Comparison of ENCODE assay signal across 13 cellular contexts in the genomic region with DNA sequence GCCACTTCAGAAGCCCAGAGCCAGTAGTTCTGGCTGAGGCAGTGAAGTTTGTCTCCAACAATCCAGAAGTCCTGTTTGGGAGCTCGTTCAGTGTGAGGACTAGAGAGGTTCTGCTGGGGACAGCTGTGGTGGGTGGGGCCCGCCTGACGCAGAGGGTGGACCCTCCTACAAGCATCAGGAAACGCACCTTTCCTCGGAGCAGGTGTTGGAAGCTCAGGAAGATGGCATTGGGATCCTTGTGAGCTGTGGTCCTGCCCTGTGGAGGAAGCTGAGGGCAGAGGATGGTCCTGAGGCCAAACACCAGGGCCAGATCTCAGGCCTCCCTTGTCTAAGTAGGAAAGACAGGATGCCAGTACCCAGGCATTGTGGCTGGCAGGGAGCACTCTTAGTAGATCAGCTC. TPM values are rescaled to one million over a fixed set of nuclear protein-coding genes. Genes with fewer than 3 reads are reported as not detected.
DNase-seq lines count a peak whose midpoint lies in the region; ATAC-seq and TF ChIP-seq lines count a peak whose summit lies in the region.
"Had no signal": no experiment of that assay in that cellular context is flagged by ENCODE, and none has a peak within 500 bp of the region (broad histone marks: within the 10 kb centered on the region; RNA-seq: fewer than 3 reads in every experiment).

No MANE protein-coding gene starts in this region.

- H2BK5ac ChIP-seq in neuronal stem cell (ENCODE audit: low read length), result no peak overlapping the region

- no peaks in the 10 kb centered on the region for H3K79me2 ChIP-seq in HCT116 (ENCODE audit: insufficient read depth, low read length)

- H3K18ac ChIP-seq in neuronal stem cell (ENCODE audit: low read length), result no peak overlapping the region

- no peak overlapping the region for H2BK15ac ChIP-seq in neuronal stem cell (ENCODE audit: low read length)

- H2BK120ac ChIP-seq in neuronal stem cell (ENCODE audit: low read depth, low read length), result no peak overlapping the region

- POLR2A ChIA-PET in HCT116 (lab: Charles Lee), result interaction anchor here (0.6 to 1.2 kb wide), 2 partner anchors 132 to 170 kb away, joined by 3 to 5 read pairs; no protein-coding TSS in a partner anchor

- no CpG with 5 or more reads among the region's 5 CpGs for WGBS in neuronal stem cell (ENCODE audit: extremely low coverage in 2 of 2, insufficient read length in 2 of 2, insufficient replicate concordance in 1 of 2), 2 donors

- H3K27ac ChIP-seq in HCT116 (ENCODE audit: low read depth, low read length), result no peak overlapping the region
- H3K27ac ChIP-seq in neuronal stem cell (replicated peaks; ENCODE audit: low read length), result no peak overlapping the region
- no peak overlapping the region for H3K27ac ChIP-seq in skeletal muscle tissue (ENCODE audit: low read depth, low read length)
- H3K27ac ChIP-seq: BLaER1 treated with 17β-estradiol and CSF1 and Interleukin-3, amounts not matched to agents 10 nM and 100 nM; HL-60 had no signal

- no TSS peak for BruUV-seq in HCT116 (replicated peaks; lab: Mats Ljungman, UMichigan)

- no peaks in the 10 kb centered on the region for H3K79me1 ChIP-seq in neuronal stem cell (ENCODE audit: low read depth, low read length)

- no peak overlapping the region for H4K91ac ChIP-seq in neuronal stem cell (ENCODE audit: low read depth, low read length, poor library complexity)

- H3K4me2 ChIP-seq in HCT116 (ENCODE audit: low read length), result peak overlapping the region; percentile 41
- H3K4me2 ChIP-seq in neuronal stem cell (ENCODE audit: insufficient read depth, low read length, poor library complexity, severe bottlenecking), result no peak overlapping the region

- no peak for TF ChIP-seq CTCF in HCT116 (IDR thresholded peaks at IDR 0.05 in 2 of 3, conservative IDR thresholded peaks at IDR 0.05 in 1 of 3; ENCODE audit: borderline replicate concordance in 1 of 3, insufficient read depth in 1 of 3, low read depth in 2 of 3, low read length in 2 of 3)

- no peak for TF ChIP-seq POLR2A in HCT116 (IDR thresholded peaks at IDR 0.05; ENCODE audit: borderline replicate concordance, extremely low read depth, insufficient read depth, insufficient read length)

- H3K23ac ChIP-seq in neuronal stem cell (ENCODE audit: low read depth, low read length, poor library complexity), result no peak overlapping the region

- no peaks in the 10 kb centered on the region for H3K9me2 ChIP-seq in HCT116 (ENCODE audit: insufficient read depth)

- H3K14ac ChIP-seq in neuronal stem cell (ENCODE audit: low read length), result no peak overlapping the region

- H3K27me3 ChIP-seq in HCT116 (ENCODE audit: insufficient read depth, low read length) (no peaks in the 10 kb centered on the region), neuronal stem cell (ENCODE audit: control insufficient read depth in 3 of 3, insufficient read depth in 3 of 3, low read depth in 1 of 3, low read length in 3 of 3) (no peaks in the 10 kb centered on the region), skeletal muscle tissue (ENCODE audit: control insufficient read depth in 3 of 3, insufficient read depth in 3 of 3, low read length in 3 of 3) (peaks cover 0 to 5% (median 0%) of the 10 kb centered on the region in 3 donors)

- H2BK12ac ChIP-seq in neuronal stem cell (ENCODE audit: low read length), result no peak overlapping the region

- peaks cover 5% of the 10 kb centered on the region; the same call in 1 of the 2 replicates for H4K20me1 ChIP-seq in HCT116 (ENCODE audit: insufficient read depth)

- CTCF ChIA-PET in HCT116 (lab: Charles Lee), result interaction anchor here (0.7 to 6.1 kb wide), 6 partner anchors 96 to 404 kb away, joined by 3 to 152 read pairs (median 6); partner anchors contain the start of gene EPHB3

- H3K4me1 ChIP-seq in HCT116 (ENCODE audit: control insufficient read depth in 1 of 2, insufficient read depth in 2 of 2, low read length in 2 of 2) (peaks cover 5 to 28% of the 10 kb centered on the region in 2 experiments; a peak in 3 of 4 replicates), neuronal stem cell (ENCODE audit: control insufficient read depth in 2 of 2, insufficient read depth in 1 of 2, low read depth in 1 of 2, low read length in 2 of 2) (peaks cover 13 to 17% of the 10 kb centered on the region in 2 donors), skeletal muscle tissue (ENCODE audit: control insufficient read depth in 3 of 3, insufficient read depth in 3 of 3, low read length in 3 of 3) (peaks cover 25 to 41% (median 39%) of the 10 kb centered on the region in 3 donors)

- RAD21 ChIA-PET in HCT116 (lab: Charles Lee; ENCODE audit: low non-redundant PET in 1 of 2, low total read pairs in 2 of 2, uncharacterized antibody in 2 of 2, unreplicated experiment in 2 of 2), result interaction anchor here in 1 of 2 experiments (2.1 to 2.2 kb wide), 2 partner anchors 168 to 188 kb away, joined by 9 to 19 read pairs; partner anchors contain the start of gene EPHB3

- DNase-seq in HCT116 (ENCODE audit: low read depth, low spot score) (no peak), islet precursor cell (peak; percentile 38), neuronal stem cell (ENCODE audit: low spot score) (no peak), AML-193 (lab: John Stamatoyannopoulos, UW) (no peak), left lobe of liver (ENCODE audit: low spot score) (no peak)
- no peak for DNase-seq in stimulated activated CD4-positive, alpha-beta T cell treated with anti-CD3 and anti-CD28 coated beads, Interleukin-1b, Interleukin-23, amount 100 ng/mL, for 48 hours
- DNase-seq: 8988T; CD4-positive, CD25-positive, alpha-beta regulatory T cell; DMS53; GF-D8 had no signal

- no peak overlapping the region for H3K4ac ChIP-seq in neuronal stem cell (ENCODE audit: low read length)

- H3K4me3 ChIP-seq in HCT116 (replicated peaks in 1 of 2; ENCODE audit: low read depth in 1 of 2, low read length in 2 of 2) (no peak overlapping the region), neuronal stem cell (ENCODE audit: low read length in 2 of 2) (no peak overlapping the region), skeletal muscle tissue (ENCODE audit: low read length in 3 of 3) (no peak overlapping the region)
- H3K4me3 ChIP-seq: BLaER1 treated with 17β-estradiol and CSF1 and Interleukin-3, amounts not matched to agents 10 nM and 100 nM had no signal

- no peak overlapping the region for H2AFZ ChIP-seq in HCT116 (ENCODE audit: low read depth, low read length, poor library complexity, severe bottlenecking)
- H2AFZ ChIP-seq in neuronal stem cell (ENCODE audit: low read length), result no peak overlapping the region

- intact Hi-C loops in HCT116 (cut with micrococcal nuclease), result loop anchor here (10.0 kb wide), 2 partner anchors 142 to 402 kb away; no protein-coding TSS in a partner anchor

- ATAC-seq in HCT116, result no peak
- ATAC-seq in left lobe of liver, result no peak

- H3K9me3 ChIP-seq in HCT116 (ENCODE audit: control insufficient read depth in 1 of 2, insufficient read depth in 1 of 2, low read depth in 1 of 2, low read length in 2 of 2) (no peaks in the 10 kb centered on the region), neuronal stem cell (replicated peaks in 1 of 2; ENCODE audit: control insufficient read depth in 2 of 2, insufficient read depth in 1 of 2, low read depth in 1 of 2, low read length in 2 of 2) (no peaks in the 10 kb centered on the region), skeletal muscle tissue (ENCODE audit: control insufficient read depth in 3 of 3, low read length in 3 of 3) (no peaks in the 10 kb centered on the region)
- H3K9me3 ChIP-seq: BLaER1 treated with 17β-estradiol and CSF1 and Interleukin-3, amounts not matched to agents 10 nM and 100 nM had no signal

- TF ChIP-seq RAD21 in HCT116 (IDR thresholded peaks at IDR 0.05; ENCODE audit: low read depth), result no peak

- no peak overlapping the region for H4K8ac ChIP-seq in neuronal stem cell (ENCODE audit: low read depth, low read length)

- no peak overlapping the region for H2AK5ac ChIP-seq in neuronal stem cell (ENCODE audit: low read depth, low read length)

- H3K9ac ChIP-seq in HCT116 (ENCODE audit: low read length) (no peak overlapping the region), neuronal stem cell (ENCODE audit: low read depth, low read length, poor library complexity) (peak overlapping the region; percentile 38), skeletal muscle tissue (ENCODE audit: low read depth in 1 of 3, low read length in 3 of 3) (peak overlapping the region in 2 of 3 donors; percentile 12 to 33)

- H3K36me3 ChIP-seq in HCT116 (ENCODE audit: control insufficient read depth in 1 of 2, insufficient read depth in 2 of 2, low read length in 2 of 2), result peaks cover 8 to 16% of the 10 kb centered on the region in 2 experiments; a peak in 3 of 4 replicates
- H3K36me3 ChIP-seq in neuronal stem cell (replicated peaks in 1 of 2; ENCODE audit: control insufficient read depth in 2 of 2, insufficient read depth in 2 of 2, low read length in 2 of 2), result peaks cover 12 to 38% of the 10 kb centered on the region in 2 donors
- peaks cover 9 to 18% (median 15%) of the 10 kb centered on the region in 3 donors for H3K36me3 ChIP-seq in skeletal muscle tissue (ENCODE audit: control insufficient read depth in 3 of 3, insufficient read depth in 3 of 3, low read length in 3 of 3)

TF ChIP-seq in HCT116, 20 proteins besides CTCF, POLR2A, EP300 and RAD21 (continues in another document):
- no peak for TF ChIP-seq JUND (IDR thresholded peaks at IDR 0.05)
- TF ChIP-seq FOSL1 (IDR thresholded peaks at IDR 0.05; ENCODE audit: low read depth), result no peak

RNA-seq across cellular contexts. Expression of gene THPO, which starts 5.1 kb away (rescaled TPM):
- total RNA-seq in HCT116 (2021; ENCODE audit: unreplicated experiment), result not detected
- 0.15 and 0.25 TPM in 2 replicates for polyA plus RNA-seq in HCT116 (2012)
- polyA plus RNA-seq in neuronal stem cell (2013, experiment 1 of 2), result 1.4 TPM
- polyA plus RNA-seq in neuronal stem cell (2013, experiment 2 of 2), result 1.7 TPM
- under 0.01 TPM for total RNA-seq in skeletal muscle tissue
- 8.5 TPM for total RNA-seq in left lobe of liver
- total RNA-seq: CD4-positive, CD25-positive, alpha-beta regulatory T cell had no signal
- polyA plus RNA-seq: CD4-positive, CD25-positive, alpha-beta regulatory T cell had no signal

RNA-seq across cellular contexts. Expression of gene CHRD, which starts 6.9 kb away (rescaled TPM):
- total RNA-seq in HCT116 (2021; ENCODE audit: unreplicated experiment) (8.0 TPM), skeletal muscle tissue (14.1 TPM), left lobe of liver (88.3 TPM)
- 7.6 and 10.5 TPM in 2 replicates for polyA plus RNA-seq in HCT116 (2012)
- polyA plus RNA-seq in neuronal stem cell (2013, experiment 1 of 2), result 7.2 TPM
- 7.1 TPM for polyA plus RNA-seq in neuronal stem cell (2013, experiment 2 of 2)
- total RNA-seq: CD4-positive, CD25-positive, alpha-beta regulatory T cell had no signal
- polyA plus RNA-seq: CD4-positive, CD25-positive, alpha-beta regulatory T cell had no signal

RNA-seq across cellular contexts. Expression of gene POLR2H, which starts 11.4 kb away (rescaled TPM):
- 156 TPM for total RNA-seq in HCT116 (2021; ENCODE audit: unreplicated experiment)
- polyA plus RNA-seq in HCT116 (2012), result 215 and 240 TPM in 2 replicates
- polyA plus RNA-seq in neuronal stem cell (2013, experiment 1 of 2), result 80.4 TPM
- 80.9 TPM for polyA plus RNA-seq in neuronal stem cell (2013, experiment 2 of 2)
- 44.4 TPM for total RNA-seq in skeletal muscle tissue
- total RNA-seq in left lobe of liver, result 33.9 TPM

RNA-seq across cellular contexts. Expression of gene CLCN2, which starts 11.5 kb away (rescaled TPM):
- total RNA-seq in HCT116 (2021; ENCODE audit: unreplicated experiment) (21.6 TPM), skeletal muscle tissue (2.6 TPM), left lobe of liver (4.8 TPM)
- 11.5 and 13.5 TPM in 2 replicates for polyA plus RNA-seq in HCT116 (2012)
- polyA plus RNA-seq in neuronal stem cell (2013, experiment 1 of 2), result 18.1 TPM
- polyA plus RNA-seq in neuronal stem cell (2013, experiment 2 of 2), result 18.8 TPM

RNA-seq across cellular contexts. Expression of gene FAM131A, which starts 35.5 kb away (rescaled TPM):
- 17.8 TPM for total RNA-seq in HCT116 (2021; ENCODE audit: unreplicated experiment)
- 16.5 and 18.7 TPM in 2 replicates for polyA plus RNA-seq in HCT116 (2012)
- 16.7 TPM for polyA plus RNA-seq in neuronal stem cell (2013, experiment 1 of 2)
- polyA plus RNA-seq in neuronal stem cell (2013, experiment 2 of 2), result 15.7 TPM
- total RNA-seq in skeletal muscle tissue, result 9.4 TPM
- 2.5 TPM for total RNA-seq in left lobe of liver
